In the genomic region with DNA sequence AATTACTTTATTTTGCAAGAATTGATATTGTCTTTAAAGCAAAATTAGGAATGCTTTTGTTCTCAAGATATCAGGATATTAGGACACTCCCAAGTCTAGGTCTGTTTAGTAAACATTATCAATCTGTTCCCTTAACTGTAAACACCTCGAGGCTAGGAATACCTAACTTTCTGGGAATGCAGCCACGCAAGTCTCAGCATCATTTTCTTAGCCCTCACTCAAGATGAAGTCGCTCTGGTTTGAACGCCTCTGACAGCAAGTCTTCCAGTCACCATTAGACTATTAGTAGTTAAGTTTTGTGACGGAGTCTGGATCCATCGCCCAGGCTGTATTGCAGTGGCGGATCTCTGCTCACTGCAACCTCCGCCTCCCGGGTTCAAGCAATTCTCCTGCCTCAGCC, we compare ENCODE assay signal across 35 cellular contexts.
"Had no signal": no experiment of that assay in that cellular context is flagged by ENCODE, and none has a peak within 500 bp of the region (broad histone marks: within the 10 kb centered on the region; RNA-seq: fewer than 3 reads in every experiment).

No MANE protein-coding gene starts in this region.

- H3K36me3 Mint-ChIP-seq: activated CD4-positive, alpha-beta memory T cell treated with anti-CD3 and anti-CD28 coated beads for 36 hours; activated naive CD4-positive, alpha-beta T cell treated with anti-CD3 and anti-CD28 coated beads, Interleukin-2, amount 50 U/mL, for 72 hours; activated naive CD8-positive, alpha-beta T cell treated with anti-CD3 and anti-CD28 coated beads for 36 hours had no signal

- H3K4me1 ChIP-seq: adrenal gland, body of pancreas, breast epithelium had no signal

- H3K4me1 Mint-ChIP-seq: activated B cell treated with CpG ODN at 0.5 μM for 24 hours; activated CD4-positive, alpha-beta T cell treated with anti-CD3 and anti-CD28 coated beads, Interleukin-2, amount 10 ng/mL, durations not matched to agents 7 days and 5 days; activated naive CD8-positive, alpha-beta T cell treated with anti-CD3 and anti-CD28 coated beads for 36 hours; activated T-helper 17 cell treated with anti-CD3 and anti-CD28 coated beads, Interleukin-2, amount 50 U/mL, for 72 hours; central memory CD8-positive, alpha-beta T cell had no signal

- H3K4me3 Mint-ChIP-seq: activated B cell treated with CpG ODN at 0.5 μM for 24 hours; activated CD4-positive, alpha-beta memory T cell treated with anti-CD3 and anti-CD28 coated beads for 36 hours; activated CD4-positive, alpha-beta T cell treated with anti-CD3 and anti-CD28 coated beads, Interleukin-2, amount 10 ng/mL, durations not matched to agents 7 days and 5 days; activated CD8-positive, alpha-beta T cell treated with anti-CD3 and anti-CD28 coated beads for 36 hours; activated naive CD4-positive, alpha-beta T cell treated with anti-CD3 and anti-CD28 coated beads for 36 hours; activated naive CD8-positive, alpha-beta T cell treated with anti-CD3 and anti-CD28 coated beads for 36 hours; activated T-cell treated with anti-CD3 and anti-CD28 coated beads, Interleukin-2, amount 50 U/mL, for 4 hours; activated T-cell treated with anti-CD3 and anti-CD28 coated beads, Interleukin-2, amount 50 U/mL, for 72 hours; activated T-helper 1 cell treated with anti-CD3 and anti-CD28 coated beads, Interleukin-12 subunit alpha, Interleukin-12 subunit beta, Interleukin-2, Interleukin-4 antibody, amounts not matched to agents 30 ng/mL and 10 ng/mL and 1 ng/mL, durations not matched to agents 14 hours and 24 hours and 36 hours; activated T-helper 17 cell treated with anti-CD3 and anti-CD28 coated beads, Interleukin-2, amount 50 U/mL, for 72 hours; central memory CD8-positive, alpha-beta T cell; T-helper 1 cell treated with Interleukin-12 subunit alpha and Interleukin-12 subunit beta and Interleukin-4 antibody, amounts not matched to agents 30 μg/mL and 1 μg/mL, for 36 hours; T-helper 2 cell treated with Interferon-gamma antibody and Interleukin-4, amounts not matched to agents 5 μg/mL and 100 μg/mL, for 36 hours had no signal

- H3K4me3 ChIP-seq: adrenal gland, body of pancreas, breast epithelium had no signal

- H3K9me3 Mint-ChIP-seq: activated B cell treated with CpG ODN at 0.5 μM for 24 hours; activated CD4-positive, alpha-beta memory T cell treated with anti-CD3 and anti-CD28 coated beads for 36 hours; activated CD4-positive, alpha-beta T cell treated with anti-CD3 and anti-CD28 coated beads, Interleukin-2, amount 10 ng/mL, durations not matched to agents 7 days and 5 days; activated CD8-positive, alpha-beta T cell treated with anti-CD3 and anti-CD28 coated beads for 36 hours; activated naive CD4-positive, alpha-beta T cell treated with anti-CD3 and anti-CD28 coated beads for 36 hours; activated naive CD4-positive, alpha-beta T cell treated with anti-CD3 and anti-CD28 coated beads, Interleukin-2, amount 50 U/mL, for 72 hours; activated naive CD8-positive, alpha-beta T cell treated with anti-CD3 and anti-CD28 coated beads for 36 hours; activated T-cell treated with anti-CD3 and anti-CD28 coated beads, Interleukin-2, amount 50 U/mL, for 4 hours; activated T-cell treated with anti-CD3 and anti-CD28 coated beads, Interleukin-2, amount 50 U/mL, for 72 hours; activated T-helper 1 cell treated with anti-CD3 and anti-CD28 coated beads, Interleukin-12 subunit alpha, Interleukin-12 subunit beta, Interleukin-2, Interleukin-4 antibody, amounts not matched to agents 30 ng/mL and 10 ng/mL and 1 ng/mL, durations not matched to agents 14 hours and 24 hours and 36 hours; activated T-helper 17 cell treated with anti-CD3 and anti-CD28 coated beads, Interleukin-2, amount 50 U/mL, for 72 hours; central memory CD8-positive, alpha-beta T cell; T-helper 1 cell treated with Interleukin-12 subunit alpha and Interleukin-12 subunit beta and Interleukin-4 antibody, amounts not matched to agents 30 μg/mL and 1 μg/mL, for 36 hours; T-helper 2 cell treated with Interferon-gamma antibody and Interleukin-4, amounts not matched to agents 5 μg/mL and 100 μg/mL, for 36 hours had no signal

- H3K27me3 ChIP-seq: body of pancreas, brain microvascular endothelial cell, breast epithelium had no signal

- H3K27ac Mint-ChIP-seq: activated B cell treated with CpG ODN at 0.5 μM for 24 hours; activated CD4-positive, alpha-beta memory T cell treated with anti-CD3 and anti-CD28 coated beads for 36 hours; activated CD4-positive, alpha-beta T cell treated with anti-CD3 and anti-CD28 coated beads, Interleukin-2, amount 10 ng/mL, durations not matched to agents 7 days and 5 days; activated CD8-positive, alpha-beta T cell treated with anti-CD3 and anti-CD28 coated beads for 36 hours; activated naive CD4-positive, alpha-beta T cell treated with anti-CD3 and anti-CD28 coated beads for 36 hours; activated naive CD4-positive, alpha-beta T cell treated with anti-CD3 and anti-CD28 coated beads, Interleukin-2, amount 50 U/mL, for 72 hours; activated naive CD8-positive, alpha-beta T cell treated with anti-CD3 and anti-CD28 coated beads for 36 hours; activated T-cell treated with anti-CD3 and anti-CD28 coated beads, Interleukin-2, amount 50 U/mL, for 72 hours; activated T-helper 1 cell treated with anti-CD3 and anti-CD28 coated beads, Interleukin-12 subunit alpha, Interleukin-12 subunit beta, Interleukin-2, Interleukin-4 antibody, amounts not matched to agents 30 ng/mL and 10 ng/mL and 1 ng/mL, durations not matched to agents 14 hours and 24 hours and 36 hours; activated T-helper 17 cell treated with anti-CD3 and anti-CD28 coated beads, Interleukin-2, amount 50 U/mL, for 72 hours; T-helper 1 cell treated with Interleukin-12 subunit alpha and Interleukin-12 subunit beta and Interleukin-4 antibody, amounts not matched to agents 30 μg/mL and 1 μg/mL, for 36 hours; T-helper 2 cell treated with Interferon-gamma antibody and Interleukin-4, amounts not matched to agents 5 μg/mL and 100 μg/mL, for 36 hours had no signal

- H3K36me3 ChIP-seq: adrenal gland, brain microvascular endothelial cell, breast epithelium had no signal

- H3K27ac ChIP-seq: adrenal gland, body of pancreas, brain microvascular endothelial cell, breast epithelium, VCaP had no signal

- H3K27me3 Mint-ChIP-seq: activated CD4-positive, alpha-beta memory T cell treated with anti-CD3 and anti-CD28 coated beads for 36 hours; activated CD4-positive, alpha-beta T cell treated with anti-CD3 and anti-CD28 coated beads, Interleukin-2, amount 10 ng/mL, durations not matched to agents 7 days and 5 days; activated naive CD8-positive, alpha-beta T cell treated with anti-CD3 and anti-CD28 coated beads for 36 hours; central memory CD8-positive, alpha-beta T cell had no signal

- DNase-seq: activated B cell treated with CpG ODN at 0.5 μM for 24 hours; activated CD4-positive, alpha-beta memory T cell treated with anti-CD3 and anti-CD28 coated beads for 36 hours; activated CD4-positive, alpha-beta T cell treated with anti-CD3 and anti-CD28 coated beads for 4 hours; activated CD4-positive, alpha-beta T cell treated with anti-CD3 and anti-CD28 coated beads, Interleukin-2, amount 10 ng/mL, durations not matched to agents 7 days and 5 days; activated CD4-positive, CD25-positive, alpha-beta regulatory T cell treated with anti-CD3 and anti-CD28 coated beads, Interleukin-2, amount 50 U/mL, for 72 hours; activated CD8-positive, alpha-beta memory T cell treated with anti-CD3 and anti-CD28 coated beads, Interleukin-2, amount 50 U/mL, for 4 hours; activated CD8-positive, alpha-beta T cell treated with anti-CD3 and anti-CD28 coated beads for 36 hours; activated effector memory CD4-positive, alpha-beta T cell treated with anti-CD3 and anti-CD28 coated beads, Interleukin-2, amount 50 U/mL, for 16 hours; activated gamma-delta T cell treated with Interleukin-2 at 50 U/mL for 16 hours; activated naive CD4-positive, alpha-beta T cell; activated naive CD4-positive, alpha-beta T cell treated with anti-CD3 and anti-CD28 coated beads for 36 hours; activated naive CD4-positive, alpha-beta T cell treated with anti-CD3 and anti-CD28 coated beads, Interleukin-2, amount 50 U/mL, for 16 hours; activated naive CD8-positive, alpha-beta T cell treated with anti-CD3 and anti-CD28 coated beads for 36 hours; activated T-cell treated with anti-CD3 and anti-CD28 coated beads for 4 hours; activated T-cell treated with anti-CD3 and anti-CD28 coated beads, Interleukin-2, amount 50 U/mL, for 1 hour; activated T-cell treated with anti-CD3 and anti-CD28 coated beads, Interleukin-2, amount 50 U/mL, for 4 hours; activated T-cell treated with anti-CD3 and anti-CD28 coated beads, Interleukin-2, amount 50 U/mL, for 72 hours; adrenal gland; amniotic stem cell; aorta; body of pancreas; brain microvascular endothelial cell; caudate nucleus; cerebellar nuclear complex; T-helper 1 cell; T-helper 2 cell; T-helper 9 cell had no signal

- ATAC-seq: activated CD8-positive, alpha-beta T cell treated with anti-CD3 and anti-CD28 coated beads for 36 hours; activated naive CD4-positive, alpha-beta T cell treated with anti-CD3 and anti-CD28 coated beads, Interleukin-2, amount 50 U/mL, for 72 hours; activated T-cell treated with anti-CD3 and anti-CD28 coated beads, Interleukin-2, amount 50 U/mL, for 4 hours; activated T-cell treated with anti-CD3 and anti-CD28 coated beads, Interleukin-2, amount 50 U/mL, for 72 hours; activated T-helper 17 cell treated with anti-CD3 and anti-CD28 coated beads, Interleukin-2, amount 50 U/mL, for 72 hours; body of pancreas had no signal
